In genomic region chr2:173160618-173161017, GRCh38 we compare ENCODE assay signal across 20 cellular contexts.
A peak's percentile ranks its signal among the peaks of the same experiment; 100 is the strongest.
DNase-seq lines count a peak whose midpoint lies in the region; ATAC-seq, FAIRE-seq and TF ChIP-seq lines count a peak whose summit lies in the region.
"Had no signal": no experiment of that assay in that cellular context is flagged by ENCODE, and none has a peak within 500 bp of the region (broad histone marks: within the 10 kb centered on the region; RNA-seq: fewer than 3 reads in every experiment).

No MANE protein-coding gene starts in this region.

- H3K27ac ChIP-seq in A549, result peak overlapping the region; percentile 78 to 90
- H3K27ac ChIP-seq in RWPE2 (ENCODE audit: poor library complexity, severe bottlenecking), result peak overlapping the region; percentile 93
- peak overlapping the region; percentile 67 to 88 (median 70) for H3K27ac ChIP-seq in gastroesophageal sphincter
- peak overlapping the region; percentile 83 to 90 (median 87) for H3K27ac ChIP-seq in gastrocnemius medialis

- no peaks in the 10 kb centered on the region for H3K4me1 Mint-ChIP-seq in activated CD8-positive, alpha-beta T cell treated with anti-CD3 and anti-CD28 coated beads for 36 hours (ENCODE audit: low read depth)
- H3K4me1 Mint-ChIP-seq: activated CD4-positive, alpha-beta T cell treated with anti-CD3 and anti-CD28 coated beads, Interleukin-2, amount 10 ng/mL, durations not matched to agents 7 days and 5 days; IgD-negative memory B cell had no signal

- TF ChIP-seq EP300 in A549 (IDR thresholded peaks at IDR 0.05), result no peak
- no peak for TF ChIP-seq EP300 in gastroesophageal sphincter (IDR thresholded peaks at IDR 0.05)

- POLR2A ChIA-PET in A549 (lab: Yijun Ruan, JAX), result interaction anchor here (1.4 to 3.3 kb wide), 2 partner anchors 24 to 84 kb away, joined by 4 to 8 read pairs; no protein-coding TSS in a partner anchor
- POLR2A ChIA-PET in activated CD8-positive, alpha-beta T cell treated with anti-CD3 and anti-CD28 coated beads for 36 hours (lab: Charles Lee), result no interaction called here

- H3K36me3 Mint-ChIP-seq in activated CD8-positive, alpha-beta T cell treated with anti-CD3 and anti-CD28 coated beads for 36 hours (ENCODE audit: low read depth), result peaks cover 2% of the 10 kb centered on the region

- TF ChIP-seq CTCF in A549 (IDR thresholded peaks at IDR 0.05) (no peak), RWPE2 (IDR thresholded peaks at IDR 0.05; ENCODE audit: poor library complexity, severe bottlenecking) (no peak), gastroesophageal sphincter (IDR thresholded peaks at IDR 0.05) (no peak), gastrocnemius medialis (IDR thresholded peaks at IDR 0.05 in 4 of 5, conservative IDR thresholded peaks at IDR 0.05 in 1 of 5) (no peak)
- TF ChIP-seq CTCF in activated CD8-positive, alpha-beta T cell treated with anti-CD3 and anti-CD28 coated beads for 36 hours (IDR thresholded peaks at IDR 0.05), result no peak

- H3K36me3 ChIP-seq in RWPE2 (ENCODE audit: low read depth), result peaks cover 10% of the 10 kb centered on the region
- no peaks in the 10 kb centered on the region for H3K36me3 ChIP-seq in gastroesophageal sphincter
- no peaks in the 10 kb centered on the region for H3K36me3 ChIP-seq in gastrocnemius medialis

- H3K27me3 ChIP-seq in RWPE2 (ENCODE audit: insufficient read depth, poor library complexity, severe bottlenecking) (no peaks in the 10 kb centered on the region), gastroesophageal sphincter (no peaks in the 10 kb centered on the region), gastrocnemius medialis (no peaks in the 10 kb centered on the region)

- FAIRE-seq in A549 (lab: Jason Lieb, UNC), result no peak
- FAIRE-seq: colon, GM12892 had no signal

- H3K9me3 Mint-ChIP-seq in activated CD8-positive, alpha-beta T cell treated with anti-CD3 and anti-CD28 coated beads for 36 hours, result no peaks in the 10 kb centered on the region

- WGBS in A549 (ENCODE audit: missing lambda C conversion rate), result 60% methylated on average over 4 of the region's 4 CpGs
- WGBS in gastroesophageal sphincter (ENCODE audit: low coverage in 1 of 2), 2 donors, result 77 to 80% methylated on average over 3 to 4 of the region's 4 CpGs

- H3K27me3 Mint-ChIP-seq in activated CD8-positive, alpha-beta T cell treated with anti-CD3 and anti-CD28 coated beads for 36 hours, result peaks cover 2% of the 10 kb centered on the region
- H3K27me3 Mint-ChIP-seq: IgD-negative memory B cell had no signal

- H3K9me3 ChIP-seq in A549, result peaks cover 11% of the 10 kb centered on the region; the same call in 2 of the 3 replicates
- H3K9me3 ChIP-seq in RWPE2 (ENCODE audit: severe bottlenecking), result no peaks in the 10 kb centered on the region
- peaks cover 0 to 4% (median 0%) of the 10 kb centered on the region in 3 donors for H3K9me3 ChIP-seq in gastroesophageal sphincter
- no peaks in the 10 kb centered on the region for H3K9me3 ChIP-seq in gastrocnemius medialis

- ATAC-seq in A549 (peak in 1 of 2 experiments; percentile 15; a peak in 2 of 6 replicates), RWPE2 (ENCODE audit: low read depth) (no peak), gastroesophageal sphincter (no peak), gastrocnemius medialis (no peak), sciatic nerve (no peak), HG03039 (IDR thresholded peaks at IDR 0.05; ENCODE audit: unreplicated experiment) (no peak)
- ATAC-seq in activated CD8-positive, alpha-beta T cell treated with anti-CD3 and anti-CD28 coated beads for 36 hours, result no peak
- ATAC-seq: HCT116 had no signal

- peak overlapping the region; percentile 74 for H3K4me2 ChIP-seq in A549

- no peak for TF ChIP-seq RAD21 in A549 (conservative IDR thresholded peaks at IDR 0.05 in 1 of 2, IDR thresholded peaks at IDR 0.05 in 1 of 2)

- no peak overlapping the region for H3K27ac Mint-ChIP-seq in activated CD8-positive, alpha-beta T cell treated with anti-CD3 and anti-CD28 coated beads for 36 hours
- H3K27ac Mint-ChIP-seq: activated CD4-positive, alpha-beta T cell treated with anti-CD3 and anti-CD28 coated beads, Interleukin-2, amount 10 ng/mL, durations not matched to agents 7 days and 5 days; IgD-negative memory B cell had no signal

- H3K4me1 ChIP-seq in A549 (peaks cover 65% of the 10 kb centered on the region), RWPE2 (ENCODE audit: insufficient read depth, poor library complexity, severe bottlenecking) (peaks cover 27% of the 10 kb centered on the region), gastroesophageal sphincter (peaks cover 5 to 60% (median 8%) of the 10 kb centered on the region in 3 donors), gastrocnemius medialis (peaks cover 56 to 68% of the 10 kb centered on the region in 2 donors)

- peak overlapping the region; percentile 13; the same call in 2 of the 3 replicates for H3K4me3 ChIP-seq in A549
- H3K4me3 ChIP-seq in RWPE2 (ENCODE audit: severe bottlenecking), result no peak overlapping the region
- no peak overlapping the region for H3K4me3 ChIP-seq in gastroesophageal sphincter
- no peak overlapping the region for H3K4me3 ChIP-seq in gastrocnemius medialis

- CTCF ChIA-PET in A549 (lab: Yijun Ruan, JAX), result interaction anchor here (1.3 to 2.0 kb wide), 3 partner anchors 9 to 56 kb away, joined by 3 to 5 read pairs (median 4); no protein-coding TSS in a partner anchor
- CTCF ChIA-PET in activated CD8-positive, alpha-beta T cell treated with anti-CD3 and anti-CD28 coated beads for 36 hours (lab: Charles Lee), result no interaction called here

- no peak for DNase-seq in A549 (ENCODE audit: low read depth in 1 of 2, low spot score in 1 of 2)
- DNase-seq in RWPE2 (ENCODE audit: low spot score), result no peak
- DNase-seq in gastrocnemius medialis, result no peak
- no peak for DNase-seq in cortex of kidney (lab: John Stamatoyannopoulos, UW)
- no peak for DNase-seq in sciatic nerve (ENCODE audit: low spot score)
- no peak for DNase-seq in activated CD8-positive, alpha-beta T cell treated with anti-CD3 and anti-CD28 coated beads for 36 hours
- DNase-seq: activated CD4-positive, alpha-beta T cell treated with anti-CD3 and anti-CD28 coated beads, Interleukin-2, amount 10 ng/mL, durations not matched to agents 7 days and 5 days; activated T-cell treated with anti-CD3 and anti-CD28 coated beads, Interleukin-2, amount 50 U/mL, for 48 hours; COR-L47; mesendoderm; NCI-H1092; stimulated activated CD4-positive, alpha-beta T cell treated with anti-CD3 and anti-CD28 coated beads, Interleukin-15, amount 100 ng/mL, for 24 hours; substantia nigra; T1000 had no signal

- H3K4me3 Mint-ChIP-seq in activated CD8-positive, alpha-beta T cell treated with anti-CD3 and anti-CD28 coated beads for 36 hours, result no peak overlapping the region
- H3K4me3 Mint-ChIP-seq: activated CD4-positive, alpha-beta T cell treated with anti-CD3 and anti-CD28 coated beads, Interleukin-2, amount 10 ng/mL, durations not matched to agents 7 days and 5 days; IgD-negative memory B cell had no signal

- intact Hi-C loops in gastrocnemius medialis (cut with DNase I; ENCODE audit: low total_unique reads), result no loop called here
- intact Hi-C loops in sciatic nerve (cut with DNase I), result no loop called here
- intact Hi-C loops in activated CD8-positive, alpha-beta T cell treated with anti-CD3 and anti-CD28 coated beads for 36 hours (cut with micrococcal nuclease), result no loop called here

- in situ Hi-C loops in gastrocnemius medialis (cut with MboI; ENCODE audit: low sequenced_read_pairs in 4 of 4), result no loop called here

- no peak for TF ChIP-seq POLR2A in A549 (IDR thresholded peaks at IDR 0.05; ENCODE audit: low read length)
- no peak for TF ChIP-seq POLR2A in gastroesophageal sphincter (IDR thresholded peaks at IDR 0.05)
- TF ChIP-seq POLR2A in gastrocnemius medialis (IDR thresholded peaks at IDR 0.05), result no peak

TF ChIP-seq in A549, 52 proteins besides CTCF, POLR2A, EP300 and RAD21:
- TF ChIP-seq ATOH8 (CRISPR knock-in tag; IDR thresholded peaks at IDR 0.05; ENCODE audit: low read depth), result no peak
- TF ChIP-seq KDM1A (IDR thresholded peaks at IDR 0.05; ENCODE audit: low read depth), result no peak
- no peak for TF ChIP-seq HMGXB4 (CRISPR knock-in tag; IDR thresholded peaks at IDR 0.05; ENCODE audit: borderline replicate concordance)
- no peak for TF ChIP-seq CHD2 (IDR thresholded peaks at IDR 0.05; ENCODE audit: low read length, partially characterized antibody)
- no peak for TF ChIP-seq POLR2AphosphoS2 (conservative IDR thresholded peaks at IDR 0.05; ENCODE audit: low read length)
- TF ChIP-seq CBX8 (IDR thresholded peaks at IDR 0.05), result no peak
TF ChIP-seq in A549: peak in this region for 0.
